ENCODE assay signal across 9 cellular contexts in the genomic region with DNA sequence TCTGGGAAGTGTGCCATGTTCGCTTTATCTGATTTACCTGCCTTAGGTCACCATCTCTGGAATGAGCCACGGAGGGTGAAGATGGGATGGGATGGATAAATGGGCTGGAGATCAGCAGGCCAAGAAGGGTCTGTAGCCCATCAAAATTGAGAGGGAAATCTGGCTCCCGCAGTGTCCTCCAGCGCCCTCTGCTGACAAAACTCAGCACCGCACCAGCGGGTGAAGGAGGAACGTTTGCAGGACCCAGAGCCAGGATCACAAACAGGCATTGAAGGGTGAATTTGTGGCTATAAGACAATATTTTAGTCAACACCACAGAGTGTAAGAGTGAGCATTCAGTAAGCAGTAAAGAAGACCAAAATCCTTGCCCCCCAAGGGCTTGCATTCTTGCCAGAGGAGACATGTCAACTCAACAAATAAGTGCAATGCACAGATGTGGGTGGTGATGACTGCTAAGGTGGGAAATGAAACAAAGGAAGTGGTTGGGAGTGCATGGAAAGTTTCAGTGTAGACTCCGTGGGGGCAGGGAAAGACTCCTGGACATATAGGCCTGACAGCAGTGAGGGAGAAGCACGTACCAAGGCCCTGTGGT.
DNase-seq lines count a peak whose midpoint lies in the region; ATAC-seq, FAIRE-seq and TF ChIP-seq lines count a peak whose summit lies in the region.
"Had no signal": no experiment of that assay in that cellular context is flagged by ENCODE, and none has a peak within 500 bp of the region (broad histone marks: within the 10 kb centered on the region; RNA-seq: fewer than 3 reads in every experiment).

No MANE protein-coding gene starts in this region.

- DNase-seq in ELR (ENCODE audit: low read depth) (peak; percentile 25), HT1080 (ENCODE audit: low read depth) (peak; percentile 39), astrocyte of the spinal cord (ENCODE audit: low read depth, low spot score) (no peak), ovary (peak in 4 of 5 donors; percentile 20 to 57 (median 31)), frontal cortex (ENCODE audit: low spot score in 2 of 2) (no peak), sigmoid colon (no peak)

- ATAC-seq in HG02588 (IDR thresholded peaks at IDR 0.05; ENCODE audit: unreplicated experiment), result no peak
- ATAC-seq in GM18868 (IDR thresholded peaks at IDR 0.05; ENCODE audit: unreplicated experiment), result no peak
- ATAC-seq: naive thymus-derived CD8-positive, alpha-beta T cell had no signal

- TF ChIP-seq EP300 in ovary (IDR thresholded peaks at IDR 0.05) (no peak), sigmoid colon (IDR thresholded peaks at IDR 0.05) (no peak)

- no peaks in the 10 kb centered on the region for H3K9me3 ChIP-seq in ovary
- no peaks in the 10 kb centered on the region for H3K9me3 ChIP-seq in sigmoid colon

- in situ Hi-C loops in astrocyte of the spinal cord (cut with HindIII; ENCODE audit: low sequenced_read_pairs), result no loop called here

- H3K36me3 ChIP-seq in ovary, result no peaks in the 10 kb centered on the region
- H3K36me3 ChIP-seq in sigmoid colon, result no peaks in the 10 kb centered on the region

- peak; percentile 46 for TF ChIP-seq CTCF in astrocyte of the spinal cord (IDR thresholded peaks at IDR 0.05; ENCODE audit: low read depth, low read length)
- peak in 1 of 3 donors; percentile 23 for TF ChIP-seq CTCF in ovary (IDR thresholded peaks at IDR 0.05)
- TF ChIP-seq CTCF in sigmoid colon (IDR thresholded peaks at IDR 0.05), result peak in 1 of 4 experiments; percentile 20

- H3K27me3 ChIP-seq in ovary, result no peaks in the 10 kb centered on the region
- no peaks in the 10 kb centered on the region for H3K27me3 ChIP-seq in sigmoid colon

- no peak for TF ChIP-seq POLR2A in ovary (IDR thresholded peaks at IDR 0.05)
- no peak for TF ChIP-seq POLR2A in sigmoid colon (IDR thresholded peaks at IDR 0.05)

- H3K4me1 ChIP-seq in ovary (ENCODE audit: insufficient read depth), result no peaks in the 10 kb centered on the region
- peaks cover 0 to 9% (median 2%) of the 10 kb centered on the region in 4 donors for H3K4me1 ChIP-seq in sigmoid colon

- FAIRE-seq in frontal cortex (lab: Jason Lieb, UNC), result no peak

- intact Hi-C loops in ovary (cut with DNase I), result loop anchor here in 1 of 4 donors (5.0 kb wide), 1 partner anchor 70 kb away; no protein-coding TSS in a partner anchor
- intact Hi-C loops in sigmoid colon (cut with DNase I), result no loop called here

- H3K27ac ChIP-seq in ovary (no peak overlapping the region), sigmoid colon (no peak overlapping the region)

- H3K4me3 ChIP-seq in astrocyte of the spinal cord (ENCODE audit: low read depth, low read length), result no peak overlapping the region
- no peak overlapping the region for H3K4me3 ChIP-seq in ovary
- H3K4me3 ChIP-seq in sigmoid colon, result no peak overlapping the region

- WGBS in ovary, 3 donors, result 49 to 68% (median 49%) methylated on average over 9 of the region's 9 CpGs
- WGBS in sigmoid colon, 2 donors, result 64 to 76% methylated on average over 9 of the region's 9 CpGs

Comparison
In these comparisons a context has a peak if more than half of its experiments do, and no peak if none do; other contexts are left out.
1. DNase-seq: peak in ELR (single experiment), HT1080 (single experiment) and ovary (4 of 5); none in astrocyte of the spinal cord (single experiment), frontal cortex (0 of 2) and sigmoid colon (single experiment).